Comparison of ENCODE assay signal across 22 cellular contexts in the genomic region with DNA sequence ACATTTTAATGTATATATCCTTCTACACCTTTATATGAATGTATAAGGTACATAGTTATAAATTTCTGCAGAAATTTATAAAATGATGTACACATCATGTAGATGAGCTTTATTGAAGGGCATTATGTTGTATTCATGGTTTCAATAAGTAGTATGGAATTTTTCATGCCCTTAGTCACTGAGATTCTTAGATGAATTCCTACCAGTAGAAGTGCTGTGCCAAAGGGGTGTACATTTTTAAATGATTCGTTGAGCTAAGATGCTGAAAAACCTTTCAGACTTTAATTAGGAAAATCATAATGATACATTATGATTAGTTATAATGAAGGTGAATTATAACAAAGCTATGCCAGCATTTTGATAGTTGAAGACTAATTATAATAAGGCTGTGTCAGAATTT.
DNase-seq lines count a peak whose midpoint lies in the region; ATAC-seq and TF ChIP-seq lines count a peak whose summit lies in the region.
"Had no signal": no experiment of that assay in that cellular context is flagged by ENCODE, and none has a peak within 500 bp of the region (broad histone marks: within the 10 kb centered on the region; RNA-seq: fewer than 3 reads in every experiment).

No MANE protein-coding gene starts in this region.

- H2AK5ac ChIP-seq in IMR-90 (ENCODE audit: low read depth, low read length), result no peak overlapping the region

- H3K4me1 ChIP-seq in IMR-90 (ENCODE audit: control insufficient read depth, insufficient read depth, low read length), result peaks cover 3% of the 10 kb centered on the region; the same call in 1 of the 2 replicates

- no peak for TF ChIP-seq POLR2A in IMR-90 (IDR thresholded peaks at IDR 0.05; ENCODE audit: low read depth, low read length)

- dilution Hi-C loops in IMR-90 (cut with HindIII; ENCODE audit: low sequenced_read_pairs, unreplicated experiment), result no loop called here

- no peaks in the 10 kb centered on the region for H3K27me3 ChIP-seq in BJ (ENCODE audit: control insufficient read depth, insufficient read depth, low read length)
- no peaks in the 10 kb centered on the region for H3K27me3 ChIP-seq in IMR-90 (ENCODE audit: control insufficient read depth, insufficient read depth, low read length)

- peaks cover 44% of the 10 kb centered on the region for H3K36me3 Mint-ChIP-seq in stimulated activated memory B cell treated with anti-CD40 and anti-IgM and Interleukin-4, amounts not matched to agents 10 μg/mL and 1 μg/mL and 100 μg/mL, for 72 hours
- peaks cover 26 to 49% of the 10 kb centered on the region in 2 donors for H3K36me3 Mint-ChIP-seq in stimulated activated naive B cell treated with anti-CD40 and anti-IgM and Interleukin-4, amounts not matched to agents 10 μg/mL and 1 μg/mL and 100 μg/mL, for 72 hours

- H4K8ac ChIP-seq in IMR-90 (ENCODE audit: low read depth in 2 of 2, low read length in 2 of 2), result no peak overlapping the region

- no peak overlapping the region for H4K5ac ChIP-seq in IMR-90 (ENCODE audit: low read depth, low read length)

- peaks cover 0 to 4% of the 10 kb centered on the region in 2 experiments; a peak in 1 of 4 replicates for H3K79me1 ChIP-seq in IMR-90 (ENCODE audit: low read depth in 1 of 2, low read length in 2 of 2)

- BruUV-seq in IMR-90 (replicated peaks; lab: Mats Ljungman, UMichigan), result no TSS peak

- H3K36me3 ChIP-seq in BJ (ENCODE audit: control insufficient read depth, insufficient read depth, low read length) (peaks cover 11% of the 10 kb centered on the region; the same call in 1 of the 2 replicates), IMR-90 (ENCODE audit: control insufficient read depth, insufficient read depth, low read length) (peaks cover 30% of the 10 kb centered on the region)

- no peak overlapping the region for H3K23ac ChIP-seq in IMR-90 (ENCODE audit: low read depth, low read length)

- intact Hi-C loops in IMR-90 (cut with micrococcal nuclease), result no loop called here

- no peak overlapping the region for H3K14ac ChIP-seq in IMR-90 (replicated peaks; ENCODE audit: low read depth, low read length)

- no peak overlapping the region for H3K4ac ChIP-seq in IMR-90 (ENCODE audit: low read depth, low read length)

- no peaks in the 10 kb centered on the region for H3K9me3 ChIP-seq in IMR-90 (ENCODE audit: control insufficient read depth, insufficient read depth, low read length)

- TF ChIP-seq CTCF in BJ (IDR thresholded peaks at IDR 0.05; ENCODE audit: insufficient read depth, low read depth, low read length), result peak; percentile 31; the same call in 1 of the 2 replicates
- peak; percentile 48 for TF ChIP-seq CTCF in IMR-90 (conservative IDR thresholded peaks at IDR 0.05; ENCODE audit: low read depth, low read length)

- CTCF ChIA-PET in BJ (lab: Yijun Ruan, JAX) (interaction anchor here (0.6 to 1.1 kb wide), 3 partner anchors 11 to 45 kb away, joined by 3 read pairs; no protein-coding TSS in a partner anchor), IMR-90 (lab: Yijun Ruan, JAX) (no interaction called here)

- peak; percentile 37; the same call in 1 of the 2 replicates for ATAC-seq in IMR-90 (ENCODE audit: low read depth)
- ATAC-seq in stimulated activated memory B cell treated with anti-CD40 and anti-IgM and Interleukin-4, amounts not matched to agents 10 μg/mL and 1 μg/mL and 100 μg/mL, for 72 hours, result no peak
- no peak for ATAC-seq in stimulated activated naive B cell treated with anti-CD40 and anti-IgM and Interleukin-4, amounts not matched to agents 10 μg/mL and 1 μg/mL and 100 μg/mL, for 72 hours (replicated peaks)
- ATAC-seq: GM12878, T-cell had no signal

- H3K4me1 Mint-ChIP-seq in stimulated activated memory B cell treated with anti-CD40 and anti-IgM and Interleukin-4, amounts not matched to agents 10 μg/mL and 1 μg/mL and 100 μg/mL, for 72 hours, result peaks cover 14% of the 10 kb centered on the region
- peaks cover 0 to 6% of the 10 kb centered on the region in 2 donors for H3K4me1 Mint-ChIP-seq in stimulated activated naive B cell treated with anti-CD40 and anti-IgM and Interleukin-4, amounts not matched to agents 10 μg/mL and 1 μg/mL and 100 μg/mL, for 72 hours
- H3K4me1 Mint-ChIP-seq: T-cell had no signal

- WGBS in IMR-90 (ENCODE audit: extremely low coverage in 2 of 2, insufficient read length in 1 of 2), 2 experiments, result no CpG with 5 or more reads among the region's 1 CpG

- H3K9me3 Mint-ChIP-seq in stimulated activated memory B cell treated with anti-CD40 and anti-IgM and Interleukin-4, amounts not matched to agents 10 μg/mL and 1 μg/mL and 100 μg/mL, for 72 hours, result no peaks in the 10 kb centered on the region
- no peaks in the 10 kb centered on the region for H3K9me3 Mint-ChIP-seq in stimulated activated naive B cell treated with anti-CD40 and anti-IgM and Interleukin-4, amounts not matched to agents 10 μg/mL and 1 μg/mL and 100 μg/mL, for 72 hours
- H3K9me3 Mint-ChIP-seq: T-cell had no signal

- H2BK120ac ChIP-seq in IMR-90 (ENCODE audit: low read depth, low read length), result no peak overlapping the region

- POLR2A ChIA-PET in BJ (lab: Charles Lee), result no interaction called here
- POLR2A ChIA-PET in IMR-90 (lab: Charles Lee; ENCODE audit: unreplicated experiment), result no interaction called here

- H2BK20ac ChIP-seq in IMR-90 (ENCODE audit: low read depth, low read length), result no peak overlapping the region

- no peak overlapping the region for H3K56ac ChIP-seq in IMR-90 (ENCODE audit: extremely low read depth, insufficient read depth, low read length)

- no peak overlapping the region for H3K4me3 ChIP-seq in BJ (ENCODE audit: low read depth, low read length)
- H3K4me3 ChIP-seq in IMR-90 (ENCODE audit: insufficient read depth, low read depth, low read length), result no peak overlapping the region
- H3K4me3 ChIP-seq: GM12878, SK-N-MC had no signal

- H3K4me3 Mint-ChIP-seq in stimulated activated memory B cell treated with anti-CD40 and anti-IgM and Interleukin-4, amounts not matched to agents 10 μg/mL and 1 μg/mL and 100 μg/mL, for 72 hours, result no peak overlapping the region
- H3K4me3 Mint-ChIP-seq in stimulated activated naive B cell treated with anti-CD40 and anti-IgM and Interleukin-4, amounts not matched to agents 10 μg/mL and 1 μg/mL and 100 μg/mL, for 72 hours, result no peak overlapping the region
- H3K4me3 Mint-ChIP-seq: T-cell had no signal

- peak overlapping the region; percentile 64 for H3K27ac Mint-ChIP-seq in stimulated activated memory B cell treated with anti-CD40 and anti-IgM and Interleukin-4, amounts not matched to agents 10 μg/mL and 1 μg/mL and 100 μg/mL, for 72 hours
- H3K27ac Mint-ChIP-seq in stimulated activated naive B cell treated with anti-CD40 and anti-IgM and Interleukin-4, amounts not matched to agents 10 μg/mL and 1 μg/mL and 100 μg/mL, for 72 hours, result no peak overlapping the region
- H3K27ac Mint-ChIP-seq: T-cell had no signal

- no peak overlapping the region for H3K9ac ChIP-seq in IMR-90 (ENCODE audit: low read depth, low read length)
- H3K9ac ChIP-seq: KMS-11 had no signal

- H2AFZ ChIP-seq in IMR-90 (replicated peaks; ENCODE audit: low read length, poor library complexity), result no peak overlapping the region

- no peak overlapping the region for H4K91ac ChIP-seq in IMR-90 (ENCODE audit: insufficient read depth, low read depth, low read length)

- H2BK5ac ChIP-seq in IMR-90 (ENCODE audit: low read depth, low read length, poor library complexity, severe bottlenecking), result no peak overlapping the region

- H4K20me1 ChIP-seq in IMR-90 (ENCODE audit: insufficient read depth, low read length), result no peaks in the 10 kb centered on the region

- H3K27ac ChIP-seq in IMR-90 (ENCODE audit: insufficient read depth, low read length), result no peak overlapping the region
- H3K27ac ChIP-seq: C4-2B, KMS-11, SK-N-MC had no signal

- no peak overlapping the region for H2AK9ac ChIP-seq in IMR-90 (replicated peaks; ENCODE audit: low read depth, low read length, poor library complexity)

- H3K4me2 ChIP-seq in IMR-90 (ENCODE audit: low read depth, low read length), result no peak overlapping the region
- H3K4me2 ChIP-seq: KMS-11 had no signal

- no peak for TF ChIP-seq RAD21 in IMR-90 (IDR thresholded peaks at IDR 0.05; ENCODE audit: low read length)

- H3K18ac ChIP-seq in IMR-90 (ENCODE audit: low read depth, low read length), result no peak overlapping the region

- no peak overlapping the region for H2BK15ac ChIP-seq in IMR-90 (ENCODE audit: low read depth, low read length)

- H3K27me3 Mint-ChIP-seq in stimulated activated memory B cell treated with anti-CD40 and anti-IgM and Interleukin-4, amounts not matched to agents 10 μg/mL and 1 μg/mL and 100 μg/mL, for 72 hours, result no peaks in the 10 kb centered on the region
- H3K27me3 Mint-ChIP-seq in stimulated activated naive B cell treated with anti-CD40 and anti-IgM and Interleukin-4, amounts not matched to agents 10 μg/mL and 1 μg/mL and 100 μg/mL, for 72 hours, result no peaks in the 10 kb centered on the region
- H3K27me3 Mint-ChIP-seq: T-cell had no signal

- peaks cover 3% of the 10 kb centered on the region; the same call in 1 of the 2 replicates for H3K9me1 ChIP-seq in IMR-90 (ENCODE audit: insufficient read depth, low read length)

- in situ Hi-C loops in IMR-90 (cut with MboI; ENCODE audit: low sequenced_read_pairs), result no loop called here

- DNase-seq in BJ (ENCODE audit: low read depth), result no peak
- peak; percentile 45 for DNase-seq in IMR-90
- DNase-seq in fibroblast of peridontal ligament (ENCODE audit: extremely low read depth), result peak; percentile 16
- DNase-seq in stimulated activated naive B cell treated with anti-CD40 and anti-IgM and Interleukin-4, amounts not matched to agents 10 μg/mL and 1 μg/mL and 100 μg/mL, for 72 hours, result no peak
- no peak for DNase-seq in HT-29 (ENCODE audit: low spot score)
- DNase-seq in AG08396 (ENCODE audit: low spot score), result no peak
- DNase-seq: DND-41, GF-D8, NCI-H1417, NCI-H187, NCI-H2107, NCI-H2227 treated with DMSO at 0.1 percent for 48 hours, NCI-H510A treated with DMSO at 0.1 percent for 48 hours, NCI-H774, OCI-M1, SHP77, T-cell had no signal

TF ChIP-seq in IMR-90, 13 proteins besides CTCF, POLR2A, EP300 and RAD21 (continues in another document):
- no peak for TF ChIP-seq NFE2L2 (IDR thresholded peaks at IDR 0.05; ENCODE audit: low read depth, low read length)
- no peak for TF ChIP-seq MAFK (IDR thresholded peaks at IDR 0.05; ENCODE audit: low read depth, low read length)
- TF ChIP-seq CEBPB (IDR thresholded peaks at IDR 0.05; ENCODE audit: low read depth, low read length), result no peak
- TF ChIP-seq, protein P1, sequence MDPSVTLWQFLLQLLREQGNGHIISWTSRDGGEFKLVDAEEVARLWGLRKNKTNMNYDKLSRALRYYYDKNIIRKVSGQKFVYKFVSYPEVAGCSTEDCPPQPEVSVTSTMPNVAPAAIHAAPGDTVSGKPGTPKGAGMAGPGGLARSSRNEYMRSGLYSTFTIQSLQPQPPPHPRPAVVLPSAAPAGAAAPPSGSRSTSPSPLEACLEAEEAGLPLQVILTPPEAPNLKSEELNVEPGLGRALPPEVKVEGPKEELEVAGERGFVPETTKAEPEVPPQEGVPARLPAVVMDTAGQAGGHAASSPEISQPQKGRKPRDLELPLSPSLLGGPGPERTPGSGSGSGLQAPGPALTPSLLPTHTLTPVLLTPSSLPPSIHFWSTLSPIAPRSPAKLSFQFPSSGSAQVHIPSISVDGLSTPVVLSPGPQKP (IDR thresholded peaks at IDR 0.05; ENCODE audit: borderline replicate concordance, low read depth, low read length), result no peak

Comparison
In these comparisons a context has a peak if more than half of its experiments do, and no peak if none do; other contexts are left out.
1. DNase-seq: peak in IMR-90 (single experiment) and fibroblast of peridontal ligament (single experiment); none in BJ (single experiment), stimulated activated naive B cell treated with anti-CD40 and anti-IgM and Interleukin-4, amounts not matched to agents 10 μg/mL and 1 μg/mL and 100 μg/mL, for 72 hours (single experiment), HT-29 (single experiment) and AG08396 (single experiment).